1 cellular context compared by ENCODE assay signal in the genomic region with DNA sequence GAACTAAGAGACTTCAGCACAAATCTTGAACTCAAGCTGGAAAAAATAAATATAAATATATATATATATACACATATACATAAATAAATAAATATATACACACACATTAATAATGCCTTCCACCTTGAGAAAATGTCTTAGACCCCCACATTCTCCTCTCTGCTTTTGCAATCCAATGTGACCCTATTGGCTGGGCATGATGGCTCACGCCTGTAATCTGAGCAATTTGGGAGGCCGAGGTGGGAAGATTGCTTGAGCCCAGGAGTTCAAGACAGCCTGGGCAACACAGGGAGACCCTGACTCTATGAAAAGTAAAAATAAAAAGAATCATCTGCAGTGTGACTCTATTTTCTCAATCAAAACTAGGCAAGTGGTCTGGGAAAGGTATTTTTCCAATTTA.
TF ChIP-seq lines count a peak whose summit lies in the region.

No MANE protein-coding gene starts in this region.

TF ChIP-seq in IMR-90, 13 proteins besides CTCF, POLR2A, EP300 and RAD21:
- TF ChIP-seq MXI1 (IDR thresholded peaks at IDR 0.05; ENCODE audit: borderline replicate concordance, low read depth, low read length) = no peak
- TF ChIP-seq NFE2L2 (IDR thresholded peaks at IDR 0.05; ENCODE audit: low read depth, low read length) = no peak
- no peak for TF ChIP-seq SMC3 (IDR thresholded peaks at IDR 0.05; ENCODE audit: low read depth, low read length)
- TF ChIP-seq FOS (IDR thresholded peaks at IDR 0.05; ENCODE audit: low read depth, low read length) = no peak
- no peak for TF ChIP-seq CHD1 (IDR thresholded peaks at IDR 0.05; ENCODE audit: low read depth, low read length)
- no peak for TF ChIP-seq MAZ (IDR thresholded peaks at IDR 0.05; ENCODE audit: borderline replicate concordance, low read depth, low read length)
- no peak for TF ChIP-seq MAFK (IDR thresholded peaks at IDR 0.05; ENCODE audit: low read depth, low read length)
- TF ChIP-seq CEBPB (IDR thresholded peaks at IDR 0.05; ENCODE audit: low read depth, low read length) = no peak
- no peak for TF ChIP-seq USF2 (IDR thresholded peaks at IDR 0.05; ENCODE audit: low read depth, low read length)
